Comparison of ENCODE assay signal across 8 cellular contexts in genomic region chr1:3746784-3747521, GRCh38. TPM values are rescaled to one million over a fixed set of nuclear protein-coding genes. Genes with fewer than 3 reads are reported as not detected.
A peak's percentile ranks its signal among the peaks of the same experiment; 100 is the strongest.
DNase-seq lines count a peak whose midpoint lies in the region; TF ChIP-seq lines count a peak whose summit lies in the region.

No MANE protein-coding gene starts in this region.

- H3K9me3 Mint-ChIP-seq in HFFc6 (no peaks in the 10 kb centered on the region), chondrocyte (ENCODE audit: low read depth) (no peaks in the 10 kb centered on the region)

- no peak overlapping the region for H3K27ac Mint-ChIP-seq in HFFc6
- H3K27ac Mint-ChIP-seq in chondrocyte (ENCODE audit: unreplicated experiment): peak overlapping the region; percentile 17

- H3K36me3 Mint-ChIP-seq in HFFc6 (ENCODE audit: low read depth) (no peaks in the 10 kb centered on the region), chondrocyte (ENCODE audit: low read depth) (no peaks in the 10 kb centered on the region)

- DNase-seq in DMS79 (lab: John Stamatoyannopoulos, UW): peak; percentile 82
- DNase-seq in HFFc6: no peak
- DNase-seq in NCI-H2171 treated with DMSO at 0.1 percent for 48 hours (lab: John Stamatoyannopoulos, UW): peak; percentile 86
- peak; percentile 85 to 90 for DNase-seq in activated CD4-positive, alpha-beta T cell treated with anti-CD3 and anti-CD28 coated beads for 24 hours (ENCODE audit: low read depth in 2 of 2)
- DNase-seq in chondrocyte (ENCODE audit: low spot score): peak; percentile 90
- peak; percentile 82 for DNase-seq in kidney tubule cell (ENCODE audit: low spot score)
- DNase-seq in stimulated activated CD4-positive, alpha-beta T cell treated with anti-CD3 and anti-CD28 coated beads, Interleukin-1b, Interleukin-23, amount 100 ng/mL, for 1 hour (ENCODE audit: low read depth in 2 of 2): peak; percentile 69 to 89
- DNase-seq in cortex of kidney (lab: John Stamatoyannopoulos, UW): no peak

- peaks cover 17% of the 10 kb centered on the region; the same call in 1 of the 2 replicates for H3K4me1 Mint-ChIP-seq in HFFc6 (ENCODE audit: low read depth)
- peaks cover 28% of the 10 kb centered on the region for H3K4me1 Mint-ChIP-seq in chondrocyte (ENCODE audit: low read depth)

- H3K4me3 Mint-ChIP-seq in HFFc6 (peak overlapping the region; percentile 66), chondrocyte (ENCODE audit: unreplicated experiment) (peak overlapping the region; percentile 70)

- H3K27me3 Mint-ChIP-seq in HFFc6 (ENCODE audit: insufficient read depth) (peaks cover 28% of the 10 kb centered on the region), chondrocyte (ENCODE audit: low read depth) (peaks cover 11% of the 10 kb centered on the region)

- TF ChIP-seq CTCF in HFFc6 (IDR thresholded peaks at IDR 0.05) (no peak), chondrocyte (IDR thresholded peaks at IDR 0.05) (no peak)

RNA-seq across cellular contexts. Expression of gene CCDC27, which starts 5.3 kb away (rescaled TPM):
- total RNA-seq in HFFc6 (2021; fragmentation: NEBNext Ultra II Directional; extraction: Animal tissue kit (Norgen Biotek cat#: 25700)): not detected
- not detected in 3 replicates for total RNA-seq in chondrocyte

RNA-seq across cellular contexts. Expression of gene SMIM1, which starts 25.6 kb away (rescaled TPM):
- total RNA-seq in HFFc6 (2021; fragmentation: NEBNext Ultra II Directional; extraction: Animal tissue kit (Norgen Biotek cat#: 25700)): 1 to 10 TPM in 4 of 6 experiments, under 1 TPM in 2; 0.38 to 3.4 (median 1.6) TPM
- 0.72 to 1.00 TPM in 2 of 3 replicates, not detected in the other for total RNA-seq in chondrocyte

RNA-seq across cellular contexts. Expression of gene LRRC47, which starts 49.3 kb away (rescaled TPM):
- total RNA-seq in HFFc6 (2021; fragmentation: NEBNext Ultra II Directional; extraction: Animal tissue kit (Norgen Biotek cat#: 25700)): 10 to 100 TPM; 39.1 to 51.0 (median 45.2) TPM
- 44.0 to 45.8 TPM (median 45.7 TPM) in 3 replicates for total RNA-seq in chondrocyte

Comparison
In these comparisons a context has a peak if more than half of its experiments do, and no peak if none do; other contexts are left out.
1. DNase-seq: peak in DMS79 (single experiment), NCI-H2171 treated with DMSO at 0.1 percent for 48 hours (single experiment), activated CD4-positive, alpha-beta T cell treated with anti-CD3 and anti-CD28 coated beads for 24 hours (2 of 2), chondrocyte (single experiment), kidney tubule cell (single experiment) and stimulated activated CD4-positive, alpha-beta T cell treated with anti-CD3 and anti-CD28 coated beads, Interleukin-1b, Interleukin-23, amount 100 ng/mL, for 1 hour (2 of 2); none in HFFc6 (single experiment) and cortex of kidney (single experiment).